ENCODE assay signal across 1 cellular context in the genomic region with DNA sequence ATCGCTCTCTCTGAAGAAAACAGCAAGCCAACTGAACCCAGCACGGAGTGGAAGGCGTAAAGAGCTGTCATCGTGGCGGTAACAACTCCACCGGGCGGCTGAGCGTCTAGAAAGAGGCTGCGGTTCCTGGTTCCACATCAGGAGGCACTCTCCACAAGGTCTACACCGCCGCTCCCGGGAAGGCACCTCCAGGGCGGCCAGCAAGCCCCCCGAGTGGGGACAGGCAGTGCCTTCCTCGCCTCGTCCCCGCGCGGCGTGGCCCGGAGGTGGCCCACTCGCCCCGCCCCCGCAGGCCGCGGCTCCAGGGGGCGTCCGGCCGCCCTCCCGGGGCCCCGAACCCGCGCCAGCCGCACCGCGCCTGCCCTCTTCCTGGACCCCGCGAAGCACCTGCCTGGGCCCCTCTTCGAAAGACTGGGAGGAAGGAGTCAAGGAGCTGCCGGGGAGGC.
TF ChIP-seq lines count a peak whose summit lies in the region.

No MANE protein-coding gene starts in this region.

TF ChIP-seq in K562, 482 proteins besides CTCF, POLR2A, EP300 and RAD21 (continues in another document):
- TF ChIP-seq MGA (IDR thresholded peaks at IDR 0.05) (no peak), SMARCE1 (IDR thresholded peaks at IDR 0.05) (no peak), E2F1 (CRISPR knock-in tag; IDR thresholded peaks at IDR 0.05) (no peak), YY1 (IDR thresholded peaks at IDR 0.05; ENCODE audit: borderline replicate concordance in 1 of 3, control insufficient read depth in 1 of 3, extremely low read depth in 1 of 3, insufficient read depth in 3 of 3, insufficient read length in 1 of 3, insufficient replicate concordance in 2 of 3, low read depth in 1 of 3, low read length in 2 of 3) (peak in 1 of 3 experiments; percentile 11), IRF2 (CRISPR knock-in tag; IDR thresholded peaks at IDR 0.05) (no peak), PRMT5 (CRISPR knock-in tag; IDR thresholded peaks at IDR 0.05) (no peak), MTF1 (CRISPR knock-in tag; IDR thresholded peaks at IDR 0.05; ENCODE audit: borderline replicate concordance) (no peak), GABPB1 (CRISPR knock-in tag; IDR thresholded peaks at IDR 0.05) (no peak), MCM7 (IDR thresholded peaks at IDR 0.05) (no peak), ZNF347 (CRISPR knock-in tag; IDR thresholded peaks at IDR 0.05; ENCODE audit: low read depth) (no peak), ZNF449 (CRISPR knock-in tag; IDR thresholded peaks at IDR 0.05) (no peak), HDAC2 (IDR thresholded peaks at IDR 0.05) (no peak), HSF4 (CRISPR knock-in tag; IDR thresholded peaks at IDR 0.05; ENCODE audit: borderline replicate concordance) (no peak), FOXK2 (conservative IDR thresholded peaks at IDR 0.05 in 1 of 2, IDR thresholded peaks at IDR 0.05 in 1 of 2; ENCODE audit: low read depth in 2 of 2) (no peak), PHTF2 (CRISPR knock-in tag; IDR thresholded peaks at IDR 0.05) (no peak), BHLHE40 (IDR thresholded peaks at IDR 0.05; ENCODE audit: low read length) (no peak), HNRNPH1 (optimal IDR thresholded peaks at IDR 0.05; ENCODE audit: low read depth, low read length) (no peak)
- TF ChIP-seq, protein P1, sequence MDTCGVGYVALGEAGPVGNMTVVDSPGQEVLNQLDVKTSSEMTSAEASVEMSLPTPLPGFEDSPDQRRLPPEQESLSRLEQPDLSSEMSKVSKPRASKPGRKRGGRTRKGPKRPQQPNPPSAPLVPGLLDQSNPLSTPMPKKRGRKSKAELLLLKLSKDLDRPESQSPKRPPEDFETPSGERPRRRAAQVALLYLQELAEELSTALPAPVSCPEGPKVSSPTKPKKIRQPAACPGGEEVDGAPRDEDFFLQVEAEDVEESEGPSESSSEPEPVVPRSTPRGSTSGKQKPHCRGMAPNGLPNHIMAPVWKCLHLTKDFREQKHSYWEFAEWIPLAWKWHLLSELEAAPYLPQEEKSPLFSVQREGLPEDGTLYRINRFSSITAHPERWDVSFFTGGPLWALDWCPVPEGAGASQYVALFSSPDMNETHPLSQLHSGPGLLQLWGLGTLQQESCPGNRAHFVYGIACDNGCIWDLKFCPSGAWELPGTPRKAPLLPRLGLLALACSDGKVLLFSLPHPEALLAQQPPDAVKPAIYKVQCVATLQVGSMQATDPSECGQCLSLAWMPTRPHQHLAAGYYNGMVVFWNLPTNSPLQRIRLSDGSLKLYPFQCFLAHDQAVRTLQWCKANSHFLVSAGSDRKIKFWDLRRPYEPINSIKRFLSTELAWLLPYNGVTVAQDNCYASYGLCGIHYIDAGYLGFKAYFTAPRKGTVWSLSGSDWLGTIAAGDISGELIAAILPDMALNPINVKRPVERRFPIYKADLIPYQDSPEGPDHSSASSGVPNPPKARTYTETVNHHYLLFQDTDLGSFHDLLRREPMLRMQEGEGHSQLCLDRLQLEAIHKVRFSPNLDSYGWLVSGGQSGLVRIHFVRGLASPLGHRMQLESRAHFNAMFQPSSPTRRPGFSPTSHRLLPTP (IDR thresholded peaks at IDR 0.05; ENCODE audit: borderline replicate concordance, extremely low read depth, insufficient read length), result no peak
- TF ChIP-seq, protein P2, sequence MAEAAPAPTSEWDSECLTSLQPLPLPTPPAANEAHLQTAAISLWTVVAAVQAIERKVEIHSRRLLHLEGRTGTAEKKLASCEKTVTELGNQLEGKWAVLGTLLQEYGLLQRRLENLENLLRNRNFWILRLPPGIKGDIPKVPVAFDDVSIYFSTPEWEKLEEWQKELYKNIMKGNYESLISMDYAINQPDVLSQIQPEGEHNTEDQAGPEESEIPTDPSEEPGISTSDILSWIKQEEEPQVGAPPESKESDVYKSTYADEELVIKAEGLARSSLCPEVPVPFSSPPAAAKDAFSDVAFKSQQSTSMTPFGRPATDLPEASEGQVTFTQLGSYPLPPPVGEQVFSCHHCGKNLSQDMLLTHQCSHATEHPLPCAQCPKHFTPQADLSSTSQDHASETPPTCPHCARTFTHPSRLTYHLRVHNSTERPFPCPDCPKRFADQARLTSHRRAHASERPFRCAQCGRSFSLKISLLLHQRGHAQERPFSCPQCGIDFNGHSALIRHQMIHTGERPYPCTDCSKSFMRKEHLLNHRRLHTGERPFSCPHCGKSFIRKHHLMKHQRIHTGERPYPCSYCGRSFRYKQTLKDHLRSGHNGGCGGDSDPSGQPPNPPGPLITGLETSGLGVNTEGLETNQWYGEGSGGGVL (CRISPR knock-in tag; IDR thresholded peaks at IDR 0.05), result no peak
- TF ChIP-seq, protein P3, sequence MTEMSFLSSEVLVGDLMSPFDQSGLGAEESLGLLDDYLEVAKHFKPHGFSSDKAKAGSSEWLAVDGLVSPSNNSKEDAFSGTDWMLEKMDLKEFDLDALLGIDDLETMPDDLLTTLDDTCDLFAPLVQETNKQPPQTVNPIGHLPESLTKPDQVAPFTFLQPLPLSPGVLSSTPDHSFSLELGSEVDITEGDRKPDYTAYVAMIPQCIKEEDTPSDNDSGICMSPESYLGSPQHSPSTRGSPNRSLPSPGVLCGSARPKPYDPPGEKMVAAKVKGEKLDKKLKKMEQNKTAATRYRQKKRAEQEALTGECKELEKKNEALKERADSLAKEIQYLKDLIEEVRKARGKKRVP (CRISPR knock-in tag; IDR thresholded peaks at IDR 0.05), result no peak
- TF ChIP-seq, protein P4, sequence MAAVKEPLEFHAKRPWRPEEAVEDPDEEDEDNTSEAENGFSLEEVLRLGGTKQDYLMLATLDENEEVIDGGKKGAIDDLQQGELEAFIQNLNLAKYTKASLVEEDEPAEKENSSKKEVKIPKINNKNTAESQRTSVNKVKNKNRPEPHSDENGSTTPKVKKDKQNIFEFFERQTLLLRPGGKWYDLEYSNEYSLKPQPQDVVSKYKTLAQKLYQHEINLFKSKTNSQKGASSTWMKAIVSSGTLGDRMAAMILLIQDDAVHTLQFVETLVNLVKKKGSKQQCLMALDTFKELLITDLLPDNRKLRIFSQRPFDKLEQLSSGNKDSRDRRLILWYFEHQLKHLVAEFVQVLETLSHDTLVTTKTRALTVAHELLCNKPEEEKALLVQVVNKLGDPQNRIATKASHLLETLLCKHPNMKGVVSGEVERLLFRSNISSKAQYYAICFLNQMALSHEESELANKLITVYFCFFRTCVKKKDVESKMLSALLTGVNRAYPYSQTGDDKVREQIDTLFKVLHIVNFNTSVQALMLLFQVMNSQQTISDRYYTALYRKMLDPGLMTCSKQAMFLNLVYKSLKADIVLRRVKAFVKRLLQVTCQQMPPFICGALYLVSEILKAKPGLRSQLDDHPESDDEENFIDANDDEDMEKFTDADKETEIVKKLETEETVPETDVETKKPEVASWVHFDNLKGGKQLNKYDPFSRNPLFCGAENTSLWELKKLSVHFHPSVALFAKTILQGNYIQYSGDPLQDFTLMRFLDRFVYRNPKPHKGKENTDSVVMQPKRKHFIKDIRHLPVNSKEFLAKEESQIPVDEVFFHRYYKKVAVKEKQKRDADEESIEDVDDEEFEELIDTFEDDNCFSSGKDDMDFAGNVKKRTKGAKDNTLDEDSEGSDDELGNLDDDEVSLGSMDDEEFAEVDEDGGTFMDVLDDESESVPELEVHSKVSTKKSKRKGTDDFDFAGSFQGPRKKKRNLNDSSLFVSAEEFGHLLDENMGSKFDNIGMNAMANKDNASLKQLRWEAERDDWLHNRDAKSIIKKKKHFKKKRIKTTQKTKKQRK (IDR thresholded peaks at IDR 0.05; ENCODE audit: borderline replicate concordance, low read depth, low read length), result no peak
- TF ChIP-seq, protein P5, sequence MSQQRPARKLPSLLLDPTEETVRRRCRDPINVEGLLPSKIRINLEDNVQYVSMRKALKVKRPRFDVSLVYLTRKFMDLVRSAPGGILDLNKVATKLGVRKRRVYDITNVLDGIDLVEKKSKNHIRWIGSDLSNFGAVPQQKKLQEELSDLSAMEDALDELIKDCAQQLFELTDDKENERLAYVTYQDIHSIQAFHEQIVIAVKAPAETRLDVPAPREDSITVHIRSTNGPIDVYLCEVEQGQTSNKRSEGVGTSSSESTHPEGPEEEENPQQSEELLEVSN (IDR thresholded peaks at IDR 0.05; ENCODE audit: borderline replicate concordance in 1 of 2, extremely low read depth in 1 of 2, insufficient read depth in 1 of 2, insufficient read length in 1 of 2, low read depth in 1 of 2, low read length in 1 of 2, poor library complexity in 1 of 2, severe bottlenecking in 1 of 2), result peak in 1 of 2 experiments; percentile 53
